ENCODE assay signal across 2 cellular contexts in genomic region chr18:13442451-13442850, GRCh38.
TF ChIP-seq lines count a peak whose summit lies in the region.

No MANE protein-coding gene starts in this region.

TF ChIP-seq in IMR-90, 13 proteins besides CTCF, POLR2A, EP300 and RAD21 (continued from another document):
- TF ChIP-seq, protein P1, sequence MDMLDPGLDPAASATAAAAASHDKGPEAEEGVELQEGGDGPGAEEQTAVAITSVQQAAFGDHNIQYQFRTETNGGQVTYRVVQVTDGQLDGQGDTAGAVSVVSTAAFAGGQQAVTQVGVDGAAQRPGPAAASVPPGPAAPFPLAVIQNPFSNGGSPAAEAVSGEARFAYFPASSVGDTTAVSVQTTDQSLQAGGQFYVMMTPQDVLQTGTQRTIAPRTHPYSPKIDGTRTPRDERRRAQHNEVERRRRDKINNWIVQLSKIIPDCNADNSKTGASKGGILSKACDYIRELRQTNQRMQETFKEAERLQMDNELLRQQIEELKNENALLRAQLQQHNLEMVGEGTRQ (IDR thresholded peaks at IDR 0.05; ENCODE audit: low read depth, low read length), result no peak
- TF ChIP-seq CHD1 (IDR thresholded peaks at IDR 0.05; ENCODE audit: low read depth, low read length) (no peak), MAFK (IDR thresholded peaks at IDR 0.05; ENCODE audit: low read depth, low read length) (no peak), ELK1 (IDR thresholded peaks at IDR 0.05; ENCODE audit: borderline replicate concordance, low read depth, low read length) (no peak)

TF ChIP-seq in GM23338, 12 proteins besides CTCF, POLR2A, EP300 and RAD21 (continued from another document):
- TF ChIP-seq ETS1 (IDR thresholded peaks at IDR 0.05), result no peak
- TF ChIP-seq ZNF331 (CRISPR knock-in tag; IDR thresholded peaks at IDR 0.05; ENCODE audit: low read depth), result no peak
- TF ChIP-seq EZH2phosphoT487 (IDR thresholded peaks at IDR 0.05; ENCODE audit: unreplicated experiment), result no peak
- no peak for TF ChIP-seq ZNF462 (CRISPR knock-in tag; IDR thresholded peaks at IDR 0.05)
- no peak for TF ChIP-seq EZH2 (IDR thresholded peaks at IDR 0.05; ENCODE audit: low read depth, unreplicated experiment)
- no peak for TF ChIP-seq STAT1 (IDR thresholded peaks at IDR 0.05; ENCODE audit: unreplicated experiment)
- no peak for TF ChIP-seq ZNF114 (CRISPR knock-in tag; IDR thresholded peaks at IDR 0.05)
- TF ChIP-seq, protein P2, sequence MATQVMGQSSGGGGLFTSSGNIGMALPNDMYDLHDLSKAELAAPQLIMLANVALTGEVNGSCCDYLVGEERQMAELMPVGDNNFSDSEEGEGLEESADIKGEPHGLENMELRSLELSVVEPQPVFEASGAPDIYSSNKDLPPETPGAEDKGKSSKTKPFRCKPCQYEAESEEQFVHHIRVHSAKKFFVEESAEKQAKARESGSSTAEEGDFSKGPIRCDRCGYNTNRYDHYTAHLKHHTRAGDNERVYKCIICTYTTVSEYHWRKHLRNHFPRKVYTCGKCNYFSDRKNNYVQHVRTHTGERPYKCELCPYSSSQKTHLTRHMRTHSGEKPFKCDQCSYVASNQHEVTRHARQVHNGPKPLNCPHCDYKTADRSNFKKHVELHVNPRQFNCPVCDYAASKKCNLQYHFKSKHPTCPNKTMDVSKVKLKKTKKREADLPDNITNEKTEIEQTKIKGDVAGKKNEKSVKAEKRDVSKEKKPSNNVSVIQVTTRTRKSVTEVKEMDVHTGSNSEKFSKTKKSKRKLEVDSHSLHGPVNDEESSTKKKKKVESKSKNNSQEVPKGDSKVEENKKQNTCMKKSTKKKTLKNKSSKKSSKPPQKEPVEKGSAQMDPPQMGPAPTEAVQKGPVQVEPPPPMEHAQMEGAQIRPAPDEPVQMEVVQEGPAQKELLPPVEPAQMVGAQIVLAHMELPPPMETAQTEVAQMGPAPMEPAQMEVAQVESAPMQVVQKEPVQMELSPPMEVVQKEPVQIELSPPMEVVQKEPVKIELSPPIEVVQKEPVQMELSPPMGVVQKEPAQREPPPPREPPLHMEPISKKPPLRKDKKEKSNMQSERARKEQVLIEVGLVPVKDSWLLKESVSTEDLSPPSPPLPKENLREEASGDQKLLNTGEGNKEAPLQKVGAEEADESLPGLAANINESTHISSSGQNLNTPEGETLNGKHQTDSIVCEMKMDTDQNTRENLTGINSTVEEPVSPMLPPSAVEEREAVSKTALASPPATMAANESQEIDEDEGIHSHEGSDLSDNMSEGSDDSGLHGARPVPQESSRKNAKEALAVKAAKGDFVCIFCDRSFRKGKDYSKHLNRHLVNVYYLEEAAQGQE (IDR thresholded peaks at IDR 0.05; ENCODE audit: unreplicated experiment), result no peak
- no peak for TF ChIP-seq POLR2AphosphoS5 (IDR thresholded peaks at IDR 0.05; ENCODE audit: low read depth)
